Comparison of ENCODE assay signal across 21 cellular contexts in genomic region chr3:114829786-114830185, GRCh38.
"Had no signal": no experiment of that assay in that cellular context is flagged by ENCODE, and none has a peak within 500 bp of the region (broad histone marks: within the 10 kb centered on the region; RNA-seq: fewer than 3 reads in every experiment).

No MANE protein-coding gene starts in this region.

- H3K4me3 ChIP-seq: esophagus muscularis mucosa, heart left ventricle, left ventricle myocardium inferior, skin epidermis, thoracic aorta, uterus had no signal

- DNase-seq: activated CD4-positive, alpha-beta T cell treated with anti-CD3 and anti-CD28 coated beads for 4 hours; activated CD4-positive, alpha-beta T cell treated with anti-CD3 and anti-CD28 coated beads, Interleukin-2, amount 50 U/mL, for 4 hours; activated naive CD4-positive, alpha-beta T cell; activated naive CD8-positive, alpha-beta T cell treated with anti-CD3 and anti-CD28 coated beads for 36 hours; activated T-cell treated with anti-CD3 and anti-CD28 coated beads for 4 hours; activated T-cell treated with anti-CD3 and anti-CD28 coated beads, Interleukin-2, amount 50 U/mL, for 72 hours; caudate nucleus; foreskin keratinocyte; heart left ventricle; hypothalamus; left ventricle myocardium inferior; nephron progenitor cell; stimulated activated CD4-positive, alpha-beta T cell treated with anti-CD3 and anti-CD28 coated beads, Interleukin-12 subunit alpha, Interleukin-12 subunit beta, amount 100 ng/mL, for 4 hours; stimulated activated CD4-positive, alpha-beta T cell treated with anti-CD3 and anti-CD28 coated beads, Interleukin-4, amount 100 ng/mL, for 1 hour; stimulated activated naive CD8-positive, alpha-beta T cell treated with anti-CD3 and anti-CD28 coated beads, Interleukin-15, Interleukin-2, amounts not matched to agents 100 U/mL and 50 U/mL, for 24 hours; uterus had no signal

- ATAC-seq: activated T-cell treated with anti-CD3 and anti-CD28 coated beads, Interleukin-2, amount 50 U/mL, for 72 hours; foreskin keratinocyte; heart left ventricle; sciatic nerve; stimulated activated naive CD8-positive, alpha-beta T cell treated with anti-CD3 and anti-CD28 coated beads, Interleukin-15, Interleukin-2, amounts not matched to agents 100 U/mL and 50 U/mL, for 24 hours had no signal

- H3K36me3 Mint-ChIP-seq: activated naive CD8-positive, alpha-beta T cell treated with anti-CD3 and anti-CD28 coated beads for 36 hours; type B pancreatic cell had no signal

- H3K4me1 Mint-ChIP-seq: nephron progenitor cell had no signal

- H3K27ac Mint-ChIP-seq: activated naive CD8-positive, alpha-beta T cell treated with anti-CD3 and anti-CD28 coated beads for 36 hours; activated T-cell treated with anti-CD3 and anti-CD28 coated beads, Interleukin-2, amount 50 U/mL, for 72 hours; nephron progenitor cell; type B pancreatic cell had no signal

- H3K4me3 Mint-ChIP-seq: activated naive CD8-positive, alpha-beta T cell treated with anti-CD3 and anti-CD28 coated beads for 36 hours; activated T-cell treated with anti-CD3 and anti-CD28 coated beads, Interleukin-2, amount 50 U/mL, for 72 hours; nephron progenitor cell; type B pancreatic cell had no signal

- H3K9me3 Mint-ChIP-seq: activated naive CD8-positive, alpha-beta T cell treated with anti-CD3 and anti-CD28 coated beads for 36 hours; activated T-cell treated with anti-CD3 and anti-CD28 coated beads, Interleukin-2, amount 50 U/mL, for 72 hours; nephron progenitor cell; type B pancreatic cell had no signal

- H3K27me3 Mint-ChIP-seq: activated naive CD8-positive, alpha-beta T cell treated with anti-CD3 and anti-CD28 coated beads for 36 hours; type B pancreatic cell had no signal
